ENCODE assay signal across 10 cellular contexts in the genomic region with DNA sequence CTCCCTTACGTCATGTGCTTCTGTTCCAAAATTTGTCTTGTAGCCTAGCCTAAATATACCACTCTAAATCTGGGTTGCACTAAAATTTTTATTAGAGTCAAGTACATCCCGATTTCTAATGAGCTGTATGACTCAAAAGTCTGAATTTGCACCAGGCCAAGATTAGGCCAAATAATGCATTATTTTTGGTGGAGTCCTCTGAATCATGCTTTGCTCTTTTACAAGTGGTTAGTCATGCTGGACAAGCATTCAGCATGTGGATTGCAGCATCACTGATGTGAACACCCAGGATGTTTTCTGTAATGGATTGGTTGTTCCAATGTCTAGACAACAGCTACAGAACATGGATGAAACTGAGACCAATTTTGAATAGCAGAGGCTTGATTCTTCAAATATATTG. TPM values are rescaled to one million over a fixed set of nuclear protein-coding genes. Genes with fewer than 3 reads are reported as not detected.
DNase-seq lines count a peak whose midpoint lies in the region; ATAC-seq and TF ChIP-seq lines count a peak whose summit lies in the region.
"Had no signal": no experiment of that assay in that cellular context is flagged by ENCODE, and none has a peak within 500 bp of the region (broad histone marks: within the 10 kb centered on the region; RNA-seq: fewer than 3 reads in every experiment).

No MANE protein-coding gene starts in this region.

- peak overlapping the region in 3 of 5 experiments; percentile 19 to 85 (median 72) for H3K27ac Mint-ChIP-seq in brain
- no peak overlapping the region for H3K27ac Mint-ChIP-seq in activated T-helper 17 cell treated with anti-CD3 and anti-CD28 coated beads, Interleukin-2, amount 50 U/mL, for 72 hours

- TF ChIP-seq CTCF in brain (conservative IDR thresholded peaks at IDR 0.05): no peak

- peaks cover 0 to 9% (median 4%) of the 10 kb centered on the region in 5 donors for H3K9me3 ChIP-seq in subcutaneous abdominal adipose tissue (ENCODE audit: control insufficient read depth in 5 of 5, low read length in 5 of 5)

- peak overlapping the region; percentile 68 for H3K27ac ChIP-seq in subcutaneous abdominal adipose tissue (ENCODE audit: low read depth, low read length)

- H3K27me3 Mint-ChIP-seq in brain: no peaks in the 10 kb centered on the region
- H3K27me3 Mint-ChIP-seq in activated T-helper 17 cell treated with anti-CD3 and anti-CD28 coated beads, Interleukin-2, amount 50 U/mL, for 72 hours: no peaks in the 10 kb centered on the region

- DNase-seq in HCEC 1CT (peak; percentile 95), hepatic stellate cell (ENCODE audit: low spot score) (peak; percentile 66), DMS 273 treated with DMSO at 0.1 percent for 48 hours (lab: John Stamatoyannopoulos, UW) (no peak), AML-193 (lab: John Stamatoyannopoulos, UW) (no peak)
- DNase-seq: retina had no signal

- no peaks in the 10 kb centered on the region for H3K4me1 Mint-ChIP-seq in brain
- H3K4me1 Mint-ChIP-seq in activated T-helper 17 cell treated with anti-CD3 and anti-CD28 coated beads, Interleukin-2, amount 50 U/mL, for 72 hours: no peaks in the 10 kb centered on the region

- peaks cover 50% of the 10 kb centered on the region for H3K36me3 Mint-ChIP-seq in brain
- H3K36me3 Mint-ChIP-seq in activated T-helper 17 cell treated with anti-CD3 and anti-CD28 coated beads, Interleukin-2, amount 50 U/mL, for 72 hours (ENCODE audit: low read depth): peaks cover 34% of the 10 kb centered on the region

- H3K4me3 Mint-ChIP-seq in brain: no peak overlapping the region
- no peak overlapping the region for H3K4me3 Mint-ChIP-seq in activated T-helper 17 cell treated with anti-CD3 and anti-CD28 coated beads, Interleukin-2, amount 50 U/mL, for 72 hours

- H3K4me1 ChIP-seq in subcutaneous abdominal adipose tissue (ENCODE audit: control insufficient read depth in 5 of 5, insufficient read depth in 5 of 5, low read length in 5 of 5): peaks cover 10 to 37% (median 25%) of the 10 kb centered on the region in 5 donors

- H3K4me3 ChIP-seq in subcutaneous abdominal adipose tissue (ENCODE audit: low read depth in 1 of 5, low read length in 5 of 5): no peak overlapping the region

- no peaks in the 10 kb centered on the region for H3K27me3 ChIP-seq in subcutaneous abdominal adipose tissue (ENCODE audit: control insufficient read depth in 5 of 5, insufficient read depth in 4 of 5, low read length in 5 of 5)

- no peak for ATAC-seq in activated T-helper 17 cell treated with anti-CD3 and anti-CD28 coated beads, Interleukin-2, amount 50 U/mL, for 72 hours (replicated peaks)
- ATAC-seq in GM21381 (IDR thresholded peaks at IDR 0.05; ENCODE audit: unreplicated experiment): no peak

- H3K36me3 ChIP-seq in subcutaneous abdominal adipose tissue (ENCODE audit: control insufficient read depth in 5 of 5, insufficient read depth in 5 of 5, low read length in 5 of 5): peaks cover 27 to 81% (median 57%) of the 10 kb centered on the region in 5 donors

- H3K9ac ChIP-seq in subcutaneous abdominal adipose tissue (ENCODE audit: low read length in 5 of 5): no peak overlapping the region

- H3K9me3 Mint-ChIP-seq in brain: peaks cover 16 to 24% (median 21%) of the 10 kb centered on the region in 5 experiments
- peaks cover 9% of the 10 kb centered on the region for H3K9me3 Mint-ChIP-seq in activated T-helper 17 cell treated with anti-CD3 and anti-CD28 coated beads, Interleukin-2, amount 50 U/mL, for 72 hours

RNA-seq across cellular contexts. Expression of gene HEBP1, which starts 23.7 kb away (rescaled TPM):
- polyA plus RNA-seq in brain (ENCODE audit: insufficient read depth, low read depth, low replicate concordance): 57.4 TPM
- total RNA-seq in activated T-helper 17 cell treated with anti-CD3 and anti-CD28 coated beads, Interleukin-2, amount 50 U/mL, for 72 hours: 10 to 100 TPM; 14.4 to 16.3 TPM

RNA-seq across cellular contexts. Expression of gene GPRC5D, which starts 24.4 kb away (rescaled TPM):
- polyA plus RNA-seq in brain (ENCODE audit: insufficient read depth, low read depth, low replicate concordance): not detected
- not detected for total RNA-seq in activated T-helper 17 cell treated with anti-CD3 and anti-CD28 coated beads, Interleukin-2, amount 50 U/mL, for 72 hours
- total RNA-seq: glomerular endothelial cell had no signal

Comparison
In these comparisons a context has a peak if more than half of its experiments do, and no peak if none do; other contexts are left out.
1. DNase-seq: peak in HCEC 1CT (single experiment) and hepatic stellate cell (single experiment); none in DMS 273 treated with DMSO at 0.1 percent for 48 hours (single experiment) and AML-193 (0 of 2).